Comparison of ENCODE assay signal across 24 cellular contexts in genomic region chr1:164875518-164875917, GRCh38.
"Had no signal": no experiment of that assay in that cellular context is flagged by ENCODE, and none has a peak within 500 bp of the region (broad histone marks: within the 10 kb centered on the region; RNA-seq: fewer than 3 reads in every experiment).

No MANE protein-coding gene starts in this region.

- H3K27me3 ChIP-seq: neural progenitor cell, ovary, right lobe of liver, sigmoid colon, stomach, thyroid gland, tibial nerve, upper lobe of left lung, vagina had no signal

- H3K4me1 ChIP-seq: parathyroid adenoma, psoas muscle, right lobe of liver, stomach, thyroid gland, tibial nerve, upper lobe of left lung, vagina had no signal

- ATAC-seq: natural killer cell; psoas muscle; right lobe of liver; stimulated activated effector memory CD8-positive, alpha-beta T cell treated with anti-CD3 and anti-CD28 coated beads, Interleukin-12 subunit alpha, Interleukin-12 subunit beta, amount 100 ng/mL, for 72 hours; stimulated activated naive B cell treated with anti-CD40 and anti-IgM and Interleukin-4, amounts not matched to agents 10 μg/mL and 1 μg/mL and 100 μg/mL, for 72 hours had no signal

- H3K36me3 ChIP-seq: neural progenitor cell, ovary, right lobe of liver, sigmoid colon, stomach, thoracic aorta, thyroid gland, tibial nerve, upper lobe of left lung, vagina had no signal

- DNase-seq: natural killer cell; occipital lobe; ovary; posterior cingulate gyrus; psoas muscle; right lobe of liver; sigmoid colon; small intestine; stimulated activated CD4-positive, alpha-beta T cell treated with anti-CD3 and anti-CD28 coated beads, Interleukin-15, amount 100 ng/mL, for 24 hours; stimulated activated CD4-positive, alpha-beta T cell treated with anti-CD3 and anti-CD28 coated beads, Interleukin-2, amount 100 ng/mL, for 24 hours; stimulated activated CD4-positive, alpha-beta T cell treated with anti-CD3 and anti-CD28 coated beads, Interleukin-2, amount 100 ng/mL, for 48 hours; stimulated activated CD4-positive, alpha-beta T cell treated with anti-CD3 and anti-CD28 coated beads, Interleukin-4, amount 100 ng/mL, for 24 hours; stimulated activated naive B cell treated with anti-CD40 and anti-IgM and Interleukin-4, amounts not matched to agents 10 μg/mL and 1 μg/mL and 100 μg/mL, for 72 hours; stimulated activated naive CD4-positive, alpha-beta T cell treated with Interleukin-2 at 50 U/mL for 16 hours; stomach; thyroid gland; trophoblast cell; upper lobe of left lung had no signal

- H3K27ac ChIP-seq: neural progenitor cell, ovary, parathyroid adenoma, psoas muscle, right lobe of liver, sigmoid colon, stomach, thoracic aorta, thyroid gland, tibial nerve, upper lobe of left lung, vagina had no signal

- H3K4me3 ChIP-seq: neural progenitor cell, ovary, psoas muscle, right lobe of liver, sigmoid colon, stomach, thoracic aorta, thyroid gland, tibial nerve, upper lobe of left lung, vagina had no signal

- H3K9me3 ChIP-seq: ovary, psoas muscle, right lobe of liver, sigmoid colon, stomach, thoracic aorta, thyroid gland, tibial nerve, upper lobe of left lung, vagina had no signal
